ENCODE assay signal across 13 cellular contexts in the genomic region with DNA sequence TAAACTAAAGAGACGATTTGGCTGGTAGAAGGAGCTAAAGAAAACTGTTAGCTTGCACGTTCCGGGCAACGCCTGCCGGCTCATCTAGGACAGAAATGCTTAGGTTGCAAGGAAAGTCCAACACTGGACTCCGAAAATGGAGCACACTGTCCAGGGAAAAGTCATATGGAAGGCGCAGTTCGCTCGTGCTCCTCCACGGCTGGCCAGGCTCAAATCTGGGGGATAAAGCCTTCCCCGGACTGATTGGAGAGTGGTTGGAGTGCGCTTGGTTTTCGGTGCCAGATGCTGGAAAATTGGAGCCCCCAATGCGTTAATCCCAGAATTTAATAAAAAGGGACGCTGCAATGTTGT. TPM values are rescaled to one million over a fixed set of nuclear protein-coding genes. Genes with fewer than 3 reads are reported as not detected.
DNase-seq lines count a peak whose midpoint lies in the region; ATAC-seq and TF ChIP-seq lines count a peak whose summit lies in the region.
"Had no signal": no experiment of that assay in that cellular context is flagged by ENCODE, and none has a peak within 500 bp of the region (broad histone marks: within the 10 kb centered on the region; RNA-seq: fewer than 3 reads in every experiment).

No MANE protein-coding gene starts in this region.

- H3K9ac ChIP-seq in neural cell (ENCODE audit: low read length) = peak overlapping the region; percentile 56

- in situ Hi-C loops in Panc1 (cut with HindIII; ENCODE audit: low pct_unique_long_range_greater_than_20kb, low sequenced_read_pairs) = no loop called here

- H3K4me2 ChIP-seq in neural cell (ENCODE audit: low read length) = peak overlapping the region; percentile 85

- peak overlapping the region; percentile 84 for H3K4me3 ChIP-seq in ACC112 (ENCODE audit: low read depth, low read length)
- peak overlapping the region; percentile 35 to 60 for H3K4me3 ChIP-seq in Panc1 (ENCODE audit: low read depth in 2 of 2, low read length in 2 of 2)
- peak overlapping the region; percentile 84 for H3K4me3 ChIP-seq in fibroblast of the aortic adventitia (ENCODE audit: low read depth, low read length)
- peak overlapping the region; percentile 78 for H3K4me3 ChIP-seq in neural cell (ENCODE audit: low read length)

- TF ChIP-seq CTCF in Panc1 (IDR thresholded peaks at IDR 0.05) = no peak
- no peak for TF ChIP-seq CTCF in fibroblast of the aortic adventitia (IDR thresholded peaks at IDR 0.05; ENCODE audit: insufficient read depth, low read length)
- no peak for TF ChIP-seq CTCF in neural cell (IDR thresholded peaks at IDR 0.05; ENCODE audit: poor library complexity, severe bottlenecking)

- no peaks in the 10 kb centered on the region for H4K20me1 ChIP-seq in neural cell (ENCODE audit: insufficient read depth)

- H2AFZ ChIP-seq in ACC112 (ENCODE audit: low read length, unreplicated experiment) (peak overlapping the region; percentile 92), neural cell (ENCODE audit: low read depth, low read length) (no peak overlapping the region)

- H3K27ac ChIP-seq in ACC112 (ENCODE audit: low read depth, low read length) (no peak overlapping the region), Panc1 (ENCODE audit: low read length) (no peak overlapping the region), neural cell (ENCODE audit: low read length) (no peak overlapping the region)
- H3K27ac ChIP-seq: SJSA1 had no signal

- H3K9me2 ChIP-seq in neural cell (ENCODE audit: insufficient read depth, low read length) = no peaks in the 10 kb centered on the region

- intact Hi-C loops in Panc1 (cut with micrococcal nuclease; ENCODE audit: unreplicated experiment) = no loop called here

- POLR2A ChIA-PET in Panc1 (lab: Charles Lee) = no interaction called here

- peaks cover 19% of the 10 kb centered on the region for H3K27me3 ChIP-seq in ACC112 (ENCODE audit: insufficient read depth, low read length)
- H3K27me3 ChIP-seq in Panc1 (ENCODE audit: control insufficient read depth, insufficient read depth, low read length) = peaks cover 48% of the 10 kb centered on the region
- peaks cover 23% of the 10 kb centered on the region for H3K27me3 ChIP-seq in neural cell (ENCODE audit: insufficient read depth, low read depth, low read length)
- H3K27me3 ChIP-seq: SJSA1 had no signal

- H3K4me1 ChIP-seq in ACC112 (ENCODE audit: control insufficient read depth, insufficient read depth, low read length, unreplicated experiment) = peaks cover 16% of the 10 kb centered on the region
- H3K4me1 ChIP-seq in Panc1 (ENCODE audit: control insufficient read depth, insufficient read depth, low read length) = peaks cover 11% of the 10 kb centered on the region
- H3K4me1 ChIP-seq: SJSA1 had no signal

- no peaks in the 10 kb centered on the region for H3K79me2 ChIP-seq in ACC112 (ENCODE audit: control insufficient read depth, insufficient read depth, low read length, unreplicated experiment)
- H3K79me2 ChIP-seq in neural cell (replicated peaks; ENCODE audit: insufficient read depth, low read length) = peaks cover 45% of the 10 kb centered on the region

- peaks cover 3% of the 10 kb centered on the region for H3F3A ChIP-seq in neural cell (ENCODE audit: insufficient read depth, low read length, poor library complexity, severe bottlenecking)

- CTCF ChIA-PET in Panc1 (lab: Charles Lee) = no interaction called here

- H3K36me3 ChIP-seq in ACC112 (ENCODE audit: insufficient read depth, low read length) (no peaks in the 10 kb centered on the region), Panc1 (ENCODE audit: control insufficient read depth, insufficient read depth, low read length) (no peaks in the 10 kb centered on the region), neural cell (ENCODE audit: insufficient read depth, low read length) (no peaks in the 10 kb centered on the region)
- H3K36me3 ChIP-seq: SJSA1 had no signal

- no TSS peak for BruUV-seq in Panc1 (replicated peaks; lab: Mats Ljungman, UMichigan)

- DNase-seq in Panc1 (ENCODE audit: low read depth, low spot score) (no peak), fibroblast of the aortic adventitia (ENCODE audit: low read depth) (peak; percentile 42), NCI-H1930 (lab: John Stamatoyannopoulos, UW) (no peak)
- no peak for DNase-seq in activated CD4-positive, alpha-beta T cell treated with anti-CD3 and anti-CD28 coated beads, Interleukin-2, amount 50 U/mL, for 48 hours
- DNase-seq: CD4-positive, alpha-beta memory T cell; naive B cell had no signal

- TF ChIP-seq EP300 in neural cell (conservative IDR thresholded peaks at IDR 0.05; ENCODE audit: poor library complexity, severe bottlenecking) = no peak

- ATAC-seq in Panc1 = peak; percentile 67
- no peak for ATAC-seq in GM19023 (IDR thresholded peaks at IDR 0.05; ENCODE audit: unreplicated experiment)
- ATAC-seq in GM18511 (IDR thresholded peaks at IDR 0.05; ENCODE audit: unreplicated experiment) = no peak

- H3K9me3 ChIP-seq in Panc1 (ENCODE audit: control insufficient read depth, insufficient read depth, low read depth, low read length) = no peaks in the 10 kb centered on the region
- H3K9me3 ChIP-seq in neural cell (ENCODE audit: low read length) = no peaks in the 10 kb centered on the region
- H3K9me3 ChIP-seq: SJSA1 had no signal

- TF ChIP-seq RAD21 in neural cell (conservative IDR thresholded peaks at IDR 0.05) = no peak

TF ChIP-seq in neural cell, 6 proteins besides CTCF, POLR2A, EP300 and RAD21:
- TF ChIP-seq, protein P1, sequence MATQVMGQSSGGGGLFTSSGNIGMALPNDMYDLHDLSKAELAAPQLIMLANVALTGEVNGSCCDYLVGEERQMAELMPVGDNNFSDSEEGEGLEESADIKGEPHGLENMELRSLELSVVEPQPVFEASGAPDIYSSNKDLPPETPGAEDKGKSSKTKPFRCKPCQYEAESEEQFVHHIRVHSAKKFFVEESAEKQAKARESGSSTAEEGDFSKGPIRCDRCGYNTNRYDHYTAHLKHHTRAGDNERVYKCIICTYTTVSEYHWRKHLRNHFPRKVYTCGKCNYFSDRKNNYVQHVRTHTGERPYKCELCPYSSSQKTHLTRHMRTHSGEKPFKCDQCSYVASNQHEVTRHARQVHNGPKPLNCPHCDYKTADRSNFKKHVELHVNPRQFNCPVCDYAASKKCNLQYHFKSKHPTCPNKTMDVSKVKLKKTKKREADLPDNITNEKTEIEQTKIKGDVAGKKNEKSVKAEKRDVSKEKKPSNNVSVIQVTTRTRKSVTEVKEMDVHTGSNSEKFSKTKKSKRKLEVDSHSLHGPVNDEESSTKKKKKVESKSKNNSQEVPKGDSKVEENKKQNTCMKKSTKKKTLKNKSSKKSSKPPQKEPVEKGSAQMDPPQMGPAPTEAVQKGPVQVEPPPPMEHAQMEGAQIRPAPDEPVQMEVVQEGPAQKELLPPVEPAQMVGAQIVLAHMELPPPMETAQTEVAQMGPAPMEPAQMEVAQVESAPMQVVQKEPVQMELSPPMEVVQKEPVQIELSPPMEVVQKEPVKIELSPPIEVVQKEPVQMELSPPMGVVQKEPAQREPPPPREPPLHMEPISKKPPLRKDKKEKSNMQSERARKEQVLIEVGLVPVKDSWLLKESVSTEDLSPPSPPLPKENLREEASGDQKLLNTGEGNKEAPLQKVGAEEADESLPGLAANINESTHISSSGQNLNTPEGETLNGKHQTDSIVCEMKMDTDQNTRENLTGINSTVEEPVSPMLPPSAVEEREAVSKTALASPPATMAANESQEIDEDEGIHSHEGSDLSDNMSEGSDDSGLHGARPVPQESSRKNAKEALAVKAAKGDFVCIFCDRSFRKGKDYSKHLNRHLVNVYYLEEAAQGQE (IDR thresholded peaks at IDR 0.05; ENCODE audit: borderline replicate concordance) = no peak
- TF ChIP-seq EZH2 (IDR thresholded peaks at IDR 0.05; ENCODE audit: borderline replicate concordance, insufficient read depth, low read length, poor library complexity, severe bottlenecking) (no peak), POLR2AphosphoS5 (IDR thresholded peaks at IDR 0.05) (no peak), SMC3 (conservative IDR thresholded peaks at IDR 0.05; ENCODE audit: poor library complexity) (no peak), TAF1 (IDR thresholded peaks at IDR 0.05; ENCODE audit: low read depth) (no peak), MXI1 (conservative IDR thresholded peaks at IDR 0.05; ENCODE audit: poor library complexity, severe bottlenecking) (no peak)
TF ChIP-seq in neural cell: peak in this region for 0.

RNA-seq across cellular contexts. Expression of a gene that starts 0.9 kb away (rescaled TPM):
- total RNA-seq in Panc1 (2021; ENCODE audit: unreplicated experiment) (0.36 TPM), fibroblast of the aortic adventitia (ENCODE audit: low replicate concordance) (7.4 and 103 TPM in 2 replicates)
- 0.55 TPM for polyA plus RNA-seq in Panc1 (2012; ENCODE audit: insufficient read length)
- 2.1 and 2.3 TPM in 2 replicates for polyA plus RNA-seq in neural cell
- 10.0 and 11.0 TPM in 2 replicates for polyA minus RNA-seq in neural cell
- total RNA-seq: activated naive CD8-positive, alpha-beta T cell treated with anti-CD3 and anti-CD28 coated beads, Interleukin-2, amount 10 ng/mL, durations not matched to agents 7 days and 5 days; CD4-positive, alpha-beta memory T cell; HT1080 had no signal
- polyA plus RNA-seq: CD4-positive, alpha-beta memory T cell had no signal
